Comparison of ENCODE assay signal across 12 cellular contexts in the genomic region with DNA sequence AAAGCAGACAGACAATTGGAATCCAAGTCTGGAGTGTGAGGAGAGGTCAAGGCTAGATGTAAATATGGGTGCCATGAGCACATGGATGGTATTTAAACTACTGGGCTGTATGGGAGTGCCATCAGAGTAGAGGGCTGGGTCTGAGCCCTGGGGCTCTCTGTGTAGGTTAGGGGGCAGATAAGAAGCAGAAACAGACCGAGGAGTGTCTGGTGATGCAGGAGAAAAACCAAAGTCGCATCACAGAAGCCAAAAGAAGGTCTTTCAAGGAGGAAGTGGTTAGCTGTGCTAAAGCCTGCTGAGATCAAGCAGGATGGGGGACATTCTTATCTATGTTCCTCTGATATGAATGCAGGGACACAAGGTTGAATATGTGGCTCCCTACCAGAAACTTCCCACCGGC. TPM values are rescaled to one million over a fixed set of nuclear protein-coding genes. Genes with fewer than 3 reads are reported as not detected.
DNase-seq lines count a peak whose midpoint lies in the region; ATAC-seq, FAIRE-seq and TF ChIP-seq lines count a peak whose summit lies in the region.
"Had no signal": no experiment of that assay in that cellular context is flagged by ENCODE, and none has a peak within 500 bp of the region (broad histone marks: within the 10 kb centered on the region; RNA-seq: fewer than 3 reads in every experiment).

No MANE protein-coding gene starts in this region.

- H2AFZ ChIP-seq in hepatocyte = no peak overlapping the region

- H3K27me3 Mint-ChIP-seq in T-helper 2 cell treated with Interferon-gamma antibody and Interleukin-4, amounts not matched to agents 5 μg/mL and 100 μg/mL, for 36 hours (ENCODE audit: low read depth) = peaks cover 8% of the 10 kb centered on the region

- H3K9me3 Mint-ChIP-seq in T-helper 2 cell treated with Interferon-gamma antibody and Interleukin-4, amounts not matched to agents 5 μg/mL and 100 μg/mL, for 36 hours = no peaks in the 10 kb centered on the region

- H3K4me3 Mint-ChIP-seq in T-helper 2 cell treated with Interferon-gamma antibody and Interleukin-4, amounts not matched to agents 5 μg/mL and 100 μg/mL, for 36 hours = peak overlapping the region; percentile 73

- peak overlapping the region in 9 of 11 experiments; percentile 6 to 94 (median 84); a peak in 14 of 22 replicates for H3K9ac ChIP-seq in BLaER1 treated with 17β-estradiol and CSF1 and Interleukin-3, amounts not matched to agents 10 nM and 100 nM

- peaks cover 33 to 54% (median 48%) of the 10 kb centered on the region in 11 experiments for H3K36me3 ChIP-seq in BLaER1 treated with 17β-estradiol and CSF1 and Interleukin-3, amounts not matched to agents 10 nM and 100 nM
- H3K36me3 ChIP-seq in hepatocyte (replicated peaks; ENCODE audit: insufficient read depth, low read depth) = no peaks in the 10 kb centered on the region

- H3K27ac ChIP-seq in BLaER1 treated with 17β-estradiol and CSF1 and Interleukin-3, amounts not matched to agents 10 nM and 100 nM = peak overlapping the region in 6 of 11 experiments; percentile 7 to 32 (median 26); a peak in 6 of 22 replicates
- no peak overlapping the region for H3K27ac ChIP-seq in hepatocyte

- no peaks in the 10 kb centered on the region for H3K9me3 ChIP-seq in BLaER1 treated with 17β-estradiol and CSF1 and Interleukin-3, amounts not matched to agents 10 nM and 100 nM (replicated peaks in 1 of 11)
- H3K9me3 ChIP-seq in hepatocyte (ENCODE audit: low read depth) = no peaks in the 10 kb centered on the region

- peak overlapping the region; percentile 83 for H3K27ac Mint-ChIP-seq in T-helper 2 cell treated with Interferon-gamma antibody and Interleukin-4, amounts not matched to agents 5 μg/mL and 100 μg/mL, for 36 hours

- peaks cover 22% of the 10 kb centered on the region for H3K4me1 Mint-ChIP-seq in T-helper 2 cell treated with Interferon-gamma antibody and Interleukin-4, amounts not matched to agents 5 μg/mL and 100 μg/mL, for 36 hours (ENCODE audit: low read depth)

- H3K9me2 ChIP-seq in hepatocyte (replicated peaks; ENCODE audit: insufficient read depth) = no peaks in the 10 kb centered on the region

- peaks cover 3 to 60% (median 34%) of the 10 kb centered on the region in 11 experiments; a peak in 19 of 22 replicates for H4K20me1 ChIP-seq in BLaER1 treated with 17β-estradiol and CSF1 and Interleukin-3, amounts not matched to agents 10 nM and 100 nM
- peaks cover 13% of the 10 kb centered on the region for H4K20me1 ChIP-seq in hepatocyte (ENCODE audit: insufficient read depth, poor library complexity, severe bottlenecking)

- ATAC-seq in HG03025 (IDR thresholded peaks at IDR 0.05; ENCODE audit: low FRiP score, unreplicated experiment) = no peak
- ATAC-seq: sciatic nerve had no signal

- WGBS in hepatocyte (ENCODE audit: low lambda C conversion rate, missing lambda C conversion rate) = 90% methylated on average over 3 of the region's 3 CpGs

- H3K4me3 ChIP-seq in BLaER1 treated with 17β-estradiol and CSF1 and Interleukin-3, amounts not matched to agents 10 nM and 100 nM = peak overlapping the region in 9 of 10 experiments; percentile 75 to 98 (median 96); a peak in 13 of 20 replicates
- no peak overlapping the region for H3K4me3 ChIP-seq in hepatocyte

- TF ChIP-seq CTCF in hepatocyte (IDR thresholded peaks at IDR 0.05; ENCODE audit: poor library complexity) = no peak

- H3K4me2 ChIP-seq in BLaER1 treated with 17β-estradiol and CSF1 and Interleukin-3, amounts not matched to agents 10 nM and 100 nM = peak overlapping the region; percentile 91 to 100 (median 98)
- H3K4me2 ChIP-seq in hepatocyte = peak overlapping the region; percentile 99

- peaks cover 26% of the 10 kb centered on the region for H3K36me3 Mint-ChIP-seq in T-helper 2 cell treated with Interferon-gamma antibody and Interleukin-4, amounts not matched to agents 5 μg/mL and 100 μg/mL, for 36 hours (ENCODE audit: low read depth)

- H3K79me2 ChIP-seq in hepatocyte = peaks cover 48% of the 10 kb centered on the region

- peak; percentile 84 for FAIRE-seq in GM18507 (lab: Jason Lieb, UNC)

- DNase-seq in GM18507 (ENCODE audit: extremely low spot score, insufficient read length, low read depth) = no peak
- peak; percentile 60 for DNase-seq in T-helper 2 cell treated with Interferon-gamma antibody and Interleukin-4, amounts not matched to agents 5 μg/mL and 100 μg/mL, for 36 hours (ENCODE audit: low spot score)
- DNase-seq in hepatocyte (ENCODE audit: low spot score) = no peak
- no peak for DNase-seq in HK-2 (ENCODE audit: unreplicated experiment)
- DNase-seq in kidney tubule cell (ENCODE audit: low spot score) = no peak
- no peak for DNase-seq in DMS153 treated with DMSO at 0.1 percent for 48 hours (lab: John Stamatoyannopoulos, UW; ENCODE audit: unreplicated experiment)
- DNase-seq: dermis blood vessel endothelial cell, islet precursor cell, NCI-H446 treated with DMSO at 0.1 percent for 48 hours had no signal

- H3K27me3 ChIP-seq in BLaER1 treated with 17β-estradiol and CSF1 and Interleukin-3, amounts not matched to agents 10 nM and 100 nM = no peaks in the 10 kb centered on the region
- H3K27me3 ChIP-seq in hepatocyte = no peaks in the 10 kb centered on the region

- H3K4me1 ChIP-seq in BLaER1 treated with 17β-estradiol and CSF1 and Interleukin-3, amounts not matched to agents 10 nM and 100 nM = peaks cover 35 to 44% (median 38%) of the 10 kb centered on the region in 10 experiments
- peaks cover 24% of the 10 kb centered on the region for H3K4me1 ChIP-seq in hepatocyte (ENCODE audit: insufficient read depth)

RNA-seq across cellular contexts. Expression of gene TSEN54, which starts 1.9 kb away (rescaled TPM):
- 30.4 and 42.5 TPM in 2 replicates for total RNA-seq in hepatocyte
- 46.3 and 52.3 TPM in 2 replicates for polyA plus RNA-seq in hepatocyte

RNA-seq across cellular contexts. Expression of gene CASKIN2, which starts 2.9 kb away (rescaled TPM):
- total RNA-seq in hepatocyte = 5.3 and 9.8 TPM in 2 replicates
- polyA plus RNA-seq in hepatocyte = 14.5 and 16.2 TPM in 2 replicates

RNA-seq across cellular contexts. Expression of gene LLGL2, which starts 7.3 kb away (rescaled TPM):
- 60.9 and 81.8 TPM in 2 replicates for total RNA-seq in hepatocyte
- polyA plus RNA-seq in hepatocyte = 154 and 194 TPM in 2 replicates
